In the genomic region with DNA sequence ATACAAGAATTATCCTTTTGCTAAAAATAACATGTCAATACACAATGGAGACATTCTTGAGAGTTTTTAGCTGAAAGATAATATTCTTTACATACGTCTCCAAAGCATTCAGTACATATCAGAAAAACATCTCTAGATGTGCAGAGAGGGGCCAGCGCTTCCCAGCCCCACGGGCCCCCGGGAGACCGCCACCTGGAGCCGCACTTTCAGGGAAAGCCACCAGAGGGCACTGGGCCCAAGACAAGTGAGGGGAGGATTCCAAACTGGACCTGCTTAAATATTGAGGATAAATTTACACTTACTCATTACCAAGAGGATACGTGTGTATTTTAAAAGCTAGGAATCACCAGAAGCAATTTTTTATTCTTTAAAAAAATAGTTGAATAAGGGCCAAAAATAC, we compare ENCODE assay signal across 11 cellular contexts.
DNase-seq lines count a peak whose midpoint lies in the region; TF ChIP-seq lines count a peak whose summit lies in the region.
"Had no signal": no experiment of that assay in that cellular context is flagged by ENCODE, and none has a peak within 500 bp of the region (broad histone marks: within the 10 kb centered on the region; RNA-seq: fewer than 3 reads in every experiment).

No MANE protein-coding gene starts in this region.

- H3K27me3 ChIP-seq in OCI-LY1 (ENCODE audit: insufficient read depth, low read length), result no peaks in the 10 kb centered on the region; the same call in 1 of the 2 replicates
- H3K27me3 ChIP-seq in right atrium auricular region, result no peaks in the 10 kb centered on the region
- H3K27me3 ChIP-seq in CD8-positive, alpha-beta memory T cell (ENCODE audit: insufficient read depth, low read length, poor library complexity, severe bottlenecking), result no peaks in the 10 kb centered on the region

- no peaks in the 10 kb centered on the region for H4K20me1 ChIP-seq in OCI-LY1 (ENCODE audit: insufficient read depth, low read length)

- H3K9me2 ChIP-seq in OCI-LY1 (ENCODE audit: low read depth, low read length), result no peaks in the 10 kb centered on the region

- H3K9me3 Mint-ChIP-seq in CD8-positive, alpha-beta memory T cell, result no peaks in the 10 kb centered on the region
- H3K9me3 Mint-ChIP-seq: activated T-cell treated with anti-CD3 and anti-CD28 coated beads, Interleukin-2, amount 50 U/mL, for 72 hours had no signal

- no peak overlapping the region for H3K4me3 Mint-ChIP-seq in CD8-positive, alpha-beta memory T cell
- H3K4me3 Mint-ChIP-seq: activated T-cell treated with anti-CD3 and anti-CD28 coated beads, Interleukin-2, amount 50 U/mL, for 72 hours had no signal

- TF ChIP-seq CTCF in C4-2B (conservative IDR thresholded peaks at IDR 0.05), result peak; percentile 89
- TF ChIP-seq CTCF in GM12865 (IDR thresholded peaks at IDR 0.05; ENCODE audit: insufficient read depth, low read depth, low read length, missing control alignments), result peak; percentile 47
- TF ChIP-seq CTCF in OCI-LY1 (IDR thresholded peaks at IDR 0.05; ENCODE audit: low read length), result peak; percentile 56
- peak; percentile 31 to 61 for TF ChIP-seq CTCF in right atrium auricular region (IDR thresholded peaks at IDR 0.05)

- no peaks in the 10 kb centered on the region for H3F3A ChIP-seq in OCI-LY1 (ENCODE audit: insufficient read depth, low read length)

- no peak overlapping the region for H3K27ac Mint-ChIP-seq in CD8-positive, alpha-beta memory T cell
- H3K27ac Mint-ChIP-seq: activated T-cell treated with anti-CD3 and anti-CD28 coated beads, Interleukin-2, amount 50 U/mL, for 72 hours had no signal

- H3K4me1 Mint-ChIP-seq in CD8-positive, alpha-beta memory T cell, result no peaks in the 10 kb centered on the region

- H3K27me3 Mint-ChIP-seq in CD8-positive, alpha-beta memory T cell, result peaks cover 2 to 8% of the 10 kb centered on the region in 2 donors

- POLR2A ChIA-PET in CD8-positive, alpha-beta memory T cell (lab: Charles Lee), result no interaction called here

- no peaks in the 10 kb centered on the region for H3K36me3 Mint-ChIP-seq in CD8-positive, alpha-beta memory T cell

- H3K79me2 ChIP-seq in OCI-LY1 (ENCODE audit: insufficient read depth, low read length), result no peaks in the 10 kb centered on the region

- H3K9ac ChIP-seq in OCI-LY1 (ENCODE audit: low read length), result no peak overlapping the region

- no peak overlapping the region for H3K4me2 ChIP-seq in OCI-LY1 (ENCODE audit: low read length)

- DNase-seq in GM12865 (ENCODE audit: low read depth), result no peak
- no peak for DNase-seq in right atrium auricular region (ENCODE audit: low spot score)
- DNase-seq in NCI-H526 treated with DMSO at 0.1 percent for 48 hours (lab: John Stamatoyannopoulos, UW), result no peak
- no peak for DNase-seq in NCI-H1694 (lab: John Stamatoyannopoulos, UW)
- DNase-seq in H4 (ENCODE audit: low spot score), result no peak
- no peak for DNase-seq in CD8-positive, alpha-beta memory T cell
- DNase-seq: IMR-90 had no signal

- no peak overlapping the region for H2AFZ ChIP-seq in OCI-LY1 (ENCODE audit: low read length)

- H3K4me3 ChIP-seq in GM12865 (ENCODE audit: low read depth, low read length) (no peak overlapping the region), OCI-LY1 (ENCODE audit: low read depth, low read length, poor library complexity, severe bottlenecking) (no peak overlapping the region), right atrium auricular region (no peak overlapping the region)
- no peak overlapping the region for H3K4me3 ChIP-seq in CD8-positive, alpha-beta memory T cell (ENCODE audit: low read length)
- H3K4me3 ChIP-seq: SK-N-MC had no signal

- H3K4me1 ChIP-seq in OCI-LY1 (ENCODE audit: insufficient read depth, low read length, severe bottlenecking) (no peaks in the 10 kb centered on the region), right atrium auricular region (no peaks in the 10 kb centered on the region)
- no peaks in the 10 kb centered on the region for H3K4me1 ChIP-seq in CD8-positive, alpha-beta memory T cell (ENCODE audit: insufficient read depth, low read length)

- H3K27ac ChIP-seq in C4-2B (no peak overlapping the region), OCI-LY1 (ENCODE audit: low read depth, low read length, poor library complexity, severe bottlenecking) (no peak overlapping the region), right atrium auricular region (no peak overlapping the region)
- H3K27ac ChIP-seq in CD8-positive, alpha-beta memory T cell (ENCODE audit: low read depth, low read length), result no peak overlapping the region
- H3K27ac ChIP-seq: SK-N-MC had no signal

- CTCF ChIA-PET in CD8-positive, alpha-beta memory T cell (lab: Charles Lee), result no interaction called here

- no peaks in the 10 kb centered on the region for H3K36me3 ChIP-seq in OCI-LY1 (ENCODE audit: insufficient read depth, low read length)
- no peaks in the 10 kb centered on the region for H3K36me3 ChIP-seq in right atrium auricular region
- no peaks in the 10 kb centered on the region for H3K36me3 ChIP-seq in CD8-positive, alpha-beta memory T cell (ENCODE audit: insufficient read depth, low read length)

- H3K9me3 ChIP-seq in OCI-LY1 (ENCODE audit: low read length) (no peaks in the 10 kb centered on the region), right atrium auricular region (no peaks in the 10 kb centered on the region)
- H3K9me3 ChIP-seq in CD8-positive, alpha-beta memory T cell (ENCODE audit: low read length), result no peaks in the 10 kb centered on the region
